13 cellular contexts compared by ENCODE assay signal in the genomic region with DNA sequence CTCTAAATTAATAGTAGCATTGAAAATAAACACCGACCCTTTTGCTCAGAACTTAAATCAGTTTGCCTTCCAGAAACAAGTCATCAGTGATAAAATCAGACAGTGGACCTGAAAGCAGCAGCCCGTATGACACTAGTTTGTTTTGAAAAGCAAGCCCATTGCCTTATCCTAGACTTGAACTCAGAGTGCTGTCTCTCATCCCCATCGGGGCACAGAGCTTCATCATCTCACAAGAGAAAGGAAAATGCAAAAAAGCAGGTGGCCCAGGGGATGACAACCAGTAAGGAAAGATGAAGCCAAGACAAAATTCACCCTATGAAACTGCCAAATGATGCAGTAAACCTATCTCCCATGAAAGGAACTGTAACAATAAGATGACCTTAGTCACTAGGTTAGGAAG.
DNase-seq lines count a peak whose midpoint lies in the region; ATAC-seq, FAIRE-seq and TF ChIP-seq lines count a peak whose summit lies in the region.
"Had no signal": no experiment of that assay in that cellular context is flagged by ENCODE, and none has a peak within 500 bp of the region (broad histone marks: within the 10 kb centered on the region; RNA-seq: fewer than 3 reads in every experiment).

No MANE protein-coding gene starts in this region.

- H3K27ac ChIP-seq in mesenchymal stem cell (ENCODE audit: low read length, poor library complexity, severe bottlenecking), result peak overlapping the region; percentile 53
- H3K27ac ChIP-seq in HepG2 (ENCODE audit: extremely low read length, insufficient read depth, low read length), result no peak overlapping the region
- H3K27ac ChIP-seq in RWPE1, result no peak overlapping the region
- H3K27ac ChIP-seq: neutrophil, thoracic aorta had no signal

- no peak for FAIRE-seq in HepG2 (lab: Jason Lieb, UNC)

- H2BK15ac ChIP-seq in mesenchymal stem cell (ENCODE audit: low read depth, poor library complexity, severe bottlenecking), result no peak overlapping the region

- no peaks in the 10 kb centered on the region for H3K36me3 ChIP-seq in Loucy (ENCODE audit: insufficient read depth, low read length)
- no peaks in the 10 kb centered on the region for H3K36me3 ChIP-seq in mesenchymal stem cell (ENCODE audit: control insufficient read depth in 1 of 2, insufficient read depth in 2 of 2, low read depth in 1 of 2, low read length in 2 of 2)
- H3K36me3 ChIP-seq in HepG2 (replicated peaks in 1 of 2; ENCODE audit: control insufficient read depth in 1 of 2, insufficient read depth in 2 of 2, low read length in 2 of 2), result no peaks in the 10 kb centered on the region
- H3K36me3 ChIP-seq: neutrophil, thoracic aorta had no signal

- POLR2A ChIA-PET in HepG2 (lab: Yijun Ruan, JAX), result no interaction called here
- POLR2A ChIA-PET in RWPE1 (lab: Yijun Ruan, JAX; ENCODE audit: low non-redundant PET), result no interaction called here

- CTCF ChIA-PET in HepG2 (lab: Yijun Ruan, JAX; ENCODE audit: low intra/inter-chr PET ratio, low total read pairs), result no interaction called here
- CTCF ChIA-PET in RWPE1 (lab: Yijun Ruan, JAX), result interaction anchor here (0.6 kb wide), 2 partner anchors 13 to 130 kb away, joined by 3 read pairs; no protein-coding TSS in a partner anchor

- peak overlapping the region; percentile 28 for H3K4me3 ChIP-seq in GM08714 (ENCODE audit: low read length)
- H3K4me3 ChIP-seq in Loucy (ENCODE audit: low read length, poor library complexity, severe bottlenecking), result no peak overlapping the region
- H3K4me3 ChIP-seq in mesenchymal stem cell (ENCODE audit: insufficient read depth in 1 of 2, low read depth in 1 of 2, low read length in 2 of 2), result no peak overlapping the region
- no peak overlapping the region for H3K4me3 ChIP-seq in HepG2 (replicated peaks in 1 of 3; ENCODE audit: insufficient read depth in 1 of 3, low read depth in 2 of 3, low read length in 3 of 3)
- H3K4me3 ChIP-seq: thoracic aorta had no signal

- H3K23ac ChIP-seq in mesenchymal stem cell (ENCODE audit: low read length in 2 of 2), result no peak overlapping the region

- H2AK5ac ChIP-seq in mesenchymal stem cell (ENCODE audit: low read length, severe bottlenecking), result peak overlapping the region; percentile 78

- peak overlapping the region; percentile 58 for H3K4me2 ChIP-seq in Loucy (ENCODE audit: low read depth, low read length, poor library complexity, severe bottlenecking)
- no peak overlapping the region for H3K4me2 ChIP-seq in mesenchymal stem cell (ENCODE audit: low read length, poor library complexity, severe bottlenecking)
- H3K4me2 ChIP-seq in HepG2 (ENCODE audit: low read depth, low read length), result no peak overlapping the region

- no peak overlapping the region for H2BK120ac ChIP-seq in mesenchymal stem cell (ENCODE audit: low read depth, low read length)

- peak overlapping the region; percentile 79 for H2BK5ac ChIP-seq in mesenchymal stem cell (ENCODE audit: low read depth, low read length, poor library complexity, severe bottlenecking)

- BruUV-seq in HepG2 (replicated peaks; lab: Mats Ljungman, UMichigan), result no TSS peak

- H2AFZ ChIP-seq in Loucy (ENCODE audit: low read length) (no peak overlapping the region), mesenchymal stem cell (ENCODE audit: low read depth, low read length) (no peak overlapping the region), HepG2 (ENCODE audit: low read length) (no peak overlapping the region)

- H3K9ac ChIP-seq in Loucy (ENCODE audit: low read depth, low read length, poor library complexity, severe bottlenecking) (no peak overlapping the region), mesenchymal stem cell (ENCODE audit: low read length) (no peak overlapping the region), HepG2 (ENCODE audit: insufficient read depth, low read depth, low read length) (no peak overlapping the region)

- TF ChIP-seq CTCF in Loucy (conservative IDR thresholded peaks at IDR 0.05; ENCODE audit: low read length) (no peak), HepG2 (CRISPR knock-in tag; IDR thresholded peaks at IDR 0.05) (no peak), RWPE1 (conservative IDR thresholded peaks at IDR 0.05; ENCODE audit: low read depth) (no peak)

- H4K8ac ChIP-seq in mesenchymal stem cell (ENCODE audit: low read length), result no peak overlapping the region

- 65% methylated on average over 3 of the region's 3 CpGs for WGBS in mesenchymal stem cell
- 22% methylated on average over 3 of the region's 3 CpGs for WGBS in HepG2 (ENCODE audit: low lambda C conversion rate)

- in situ Hi-C loops in HepG2 (cut with HindIII; ENCODE audit: extremely low pct_ligation_motif_present, low pct_unique_long_range_greater_than_20kb), result no loop called here

- no peak for TF ChIP-seq EP300 in HepG2 (IDR thresholded peaks at IDR 0.05; ENCODE audit: low read depth in 2 of 2, low read length in 2 of 2)
- no peak for TF ChIP-seq EP300 in HepG2 (CRISPR knock-in tag; IDR thresholded peaks at IDR 0.05; ENCODE audit: borderline replicate concordance)

- no peaks in the 10 kb centered on the region for H3K9me2 ChIP-seq in Loucy (replicated peaks; ENCODE audit: low read depth, low read length)

- no peak overlapping the region for H2BK12ac ChIP-seq in mesenchymal stem cell (ENCODE audit: low read length in 2 of 2)

- H3K18ac ChIP-seq in mesenchymal stem cell (ENCODE audit: low read depth in 1 of 2, low read length in 2 of 2), result no peak overlapping the region

- ATAC-seq in left colon (no peak), HepG2 (no peak)
- ATAC-seq in stimulated activated naive CD8-positive, alpha-beta T cell treated with anti-CD3 and anti-CD28 coated beads, Interleukin-15, Interleukin-2, amounts not matched to agents 100 U/mL and 50 U/mL, for 24 hours, result no peak
- ATAC-seq: Right ventricle myocardium inferior had no signal

- H3K79me2 ChIP-seq in Loucy (ENCODE audit: insufficient read depth, low read length) (no peaks in the 10 kb centered on the region), HepG2 (ENCODE audit: insufficient read depth, low read length) (no peaks in the 10 kb centered on the region)

- no peaks in the 10 kb centered on the region for H3K9me3 ChIP-seq in Loucy (ENCODE audit: insufficient read depth, low read depth, low read length)
- H3K9me3 ChIP-seq in mesenchymal stem cell (ENCODE audit: control insufficient read depth, low read length), result no peaks in the 10 kb centered on the region
- no peaks in the 10 kb centered on the region for H3K9me3 ChIP-seq in HepG2 (ENCODE audit: low read length)
- H3K9me3 ChIP-seq: neutrophil, thoracic aorta had no signal

- no peaks in the 10 kb centered on the region for H3F3A ChIP-seq in Loucy (ENCODE audit: low read depth)

- no peak for TF ChIP-seq POLR2A in HepG2 (IDR thresholded peaks at IDR 0.05; ENCODE audit: insufficient read depth in 1 of 2, low read depth in 2 of 2, low read length in 2 of 2)

- no peak overlapping the region for H3K14ac ChIP-seq in mesenchymal stem cell (ENCODE audit: low read length in 2 of 2)

- H3K4ac ChIP-seq in mesenchymal stem cell (ENCODE audit: low read depth in 1 of 2, low read length in 2 of 2), result no peak overlapping the region

- H4K91ac ChIP-seq in mesenchymal stem cell (ENCODE audit: low read length), result no peak overlapping the region

- no peaks in the 10 kb centered on the region for H3K27me3 ChIP-seq in Loucy (ENCODE audit: insufficient read depth, low read length, poor library complexity, severe bottlenecking)
- peaks cover 0 to 5% of the 10 kb centered on the region in 2 experiments for H3K27me3 ChIP-seq in mesenchymal stem cell (ENCODE audit: control insufficient read depth in 1 of 2, insufficient read depth in 1 of 2, low read length in 2 of 2)
- H3K27me3 ChIP-seq in HepG2 (ENCODE audit: control insufficient read depth in 1 of 2, insufficient read depth in 2 of 2, low read length in 2 of 2), result no peaks in the 10 kb centered on the region

- no peaks in the 10 kb centered on the region for H3K79me1 ChIP-seq in mesenchymal stem cell (replicated peaks; ENCODE audit: low read length, poor library complexity, severe bottlenecking)

- DNase-seq in NCI-H82 treated with DMSO at 0.1 percent for 48 hours (lab: John Stamatoyannopoulos, UW; ENCODE audit: unreplicated experiment) (peak; percentile 56), mesenchymal stem cell (no peak), left colon (no peak), HepG2 (ENCODE audit: low spot score) (no peak), RWPE1 (ENCODE audit: low spot score) (no peak)
- DNase-seq in stimulated activated naive CD8-positive, alpha-beta T cell treated with anti-CD3 and anti-CD28 coated beads, Interleukin-15, Interleukin-2, amounts not matched to agents 100 U/mL and 50 U/mL, for 24 hours, result no peak
- DNase-seq: AML-193, foreskin melanocyte had no signal

- H3K4me1 ChIP-seq in Loucy (ENCODE audit: insufficient read depth, low read length, poor library complexity, severe bottlenecking) (peaks cover 24% of the 10 kb centered on the region), mesenchymal stem cell (ENCODE audit: control insufficient read depth, insufficient read depth, low read depth, low read length) (peaks cover 3% of the 10 kb centered on the region), HepG2 (ENCODE audit: insufficient read depth, low read length) (peaks cover 8% of the 10 kb centered on the region; the same call in 1 of the 2 replicates)

- intact Hi-C loops in left colon (cut with DNase I, micrococcal nuclease) (no loop called here), HepG2 (cut with micrococcal nuclease; ENCODE audit: unreplicated experiment) (no loop called here)

- H4K20me1 ChIP-seq in Loucy (ENCODE audit: insufficient read depth, low read length, poor library complexity, severe bottlenecking) (no peaks in the 10 kb centered on the region), HepG2 (ENCODE audit: insufficient read depth, low read length) (no peaks in the 10 kb centered on the region)

- no peak for TF ChIP-seq RAD21 in HepG2 (CRISPR knock-in tag; IDR thresholded peaks at IDR 0.05)

TF ChIP-seq in HepG2, 621 proteins besides CTCF, POLR2A, EP300 and RAD21 (continues in another document):
- no peak for TF ChIP-seq ARHGAP35 (CRISPR knock-in tag; IDR thresholded peaks at IDR 0.05; ENCODE audit: borderline replicate concordance)
- TF ChIP-seq PCBP1 (IDR thresholded peaks at IDR 0.05; ENCODE audit: borderline replicate concordance, low read depth, low read length), result no peak
- no peak for TF ChIP-seq NPAS2 (CRISPR knock-in tag; IDR thresholded peaks at IDR 0.05; ENCODE audit: borderline replicate concordance)
- TF ChIP-seq HNRNPK (IDR thresholded peaks at IDR 0.05; ENCODE audit: low read depth, low read length, poor library complexity, severe bottlenecking), result no peak
- TF ChIP-seq ZNF225 (CRISPR knock-in tag; IDR thresholded peaks at IDR 0.05), result no peak
- TF ChIP-seq, protein P1, sequence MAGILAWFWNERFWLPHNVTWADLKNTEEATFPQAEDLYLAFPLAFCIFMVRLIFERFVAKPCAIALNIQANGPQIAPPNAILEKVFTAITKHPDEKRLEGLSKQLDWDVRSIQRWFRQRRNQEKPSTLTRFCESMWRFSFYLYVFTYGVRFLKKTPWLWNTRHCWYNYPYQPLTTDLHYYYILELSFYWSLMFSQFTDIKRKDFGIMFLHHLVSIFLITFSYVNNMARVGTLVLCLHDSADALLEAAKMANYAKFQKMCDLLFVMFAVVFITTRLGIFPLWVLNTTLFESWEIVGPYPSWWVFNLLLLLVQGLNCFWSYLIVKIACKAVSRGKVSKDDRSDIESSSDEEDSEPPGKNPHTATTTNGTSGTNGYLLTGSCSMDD (CRISPR knock-in tag; IDR thresholded peaks at IDR 0.05), result no peak
- TF ChIP-seq MBNL3 (CRISPR knock-in tag; conservative IDR thresholded peaks at IDR 0.05), result no peak
